Comparison of ENCODE assay signal across 1 cellular context in the genomic region with DNA sequence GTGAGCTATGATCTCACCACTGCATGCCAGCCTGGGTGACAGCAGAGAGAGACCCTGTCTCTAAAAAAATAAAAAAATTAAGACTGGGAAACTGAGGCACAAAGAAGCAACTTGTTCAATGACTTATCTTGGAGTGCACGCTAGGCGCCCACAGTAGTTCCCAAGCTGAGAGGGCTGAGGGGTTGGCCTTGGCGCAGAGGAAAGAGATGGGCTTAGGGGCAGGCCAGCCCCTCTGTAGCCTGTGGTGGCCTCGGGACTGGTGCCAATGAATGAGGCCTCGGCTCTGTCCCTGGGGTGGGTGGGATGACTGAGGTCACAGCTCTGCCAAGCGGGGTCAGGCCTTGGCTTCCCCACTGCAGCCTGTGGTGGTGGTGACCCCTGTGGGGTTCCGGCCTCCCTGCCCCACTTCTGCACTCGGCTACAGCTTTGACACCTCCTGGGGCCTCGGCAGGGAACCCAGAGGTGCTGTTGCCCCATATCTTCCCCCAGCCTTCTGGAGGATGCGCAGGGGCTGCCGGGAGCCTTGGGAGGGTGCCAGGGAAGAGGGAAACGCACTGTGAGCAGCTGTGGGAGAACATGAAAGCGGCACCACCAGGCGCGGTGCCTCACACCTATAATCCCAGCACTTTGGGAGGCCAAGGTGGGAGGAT.
TF ChIP-seq lines count a peak whose summit lies in the region.

No MANE protein-coding gene starts in this region.

TF ChIP-seq in H1, 55 proteins besides CTCF, POLR2A, EP300 and RAD21 (continued from another document):
- TF ChIP-seq, protein P1, sequence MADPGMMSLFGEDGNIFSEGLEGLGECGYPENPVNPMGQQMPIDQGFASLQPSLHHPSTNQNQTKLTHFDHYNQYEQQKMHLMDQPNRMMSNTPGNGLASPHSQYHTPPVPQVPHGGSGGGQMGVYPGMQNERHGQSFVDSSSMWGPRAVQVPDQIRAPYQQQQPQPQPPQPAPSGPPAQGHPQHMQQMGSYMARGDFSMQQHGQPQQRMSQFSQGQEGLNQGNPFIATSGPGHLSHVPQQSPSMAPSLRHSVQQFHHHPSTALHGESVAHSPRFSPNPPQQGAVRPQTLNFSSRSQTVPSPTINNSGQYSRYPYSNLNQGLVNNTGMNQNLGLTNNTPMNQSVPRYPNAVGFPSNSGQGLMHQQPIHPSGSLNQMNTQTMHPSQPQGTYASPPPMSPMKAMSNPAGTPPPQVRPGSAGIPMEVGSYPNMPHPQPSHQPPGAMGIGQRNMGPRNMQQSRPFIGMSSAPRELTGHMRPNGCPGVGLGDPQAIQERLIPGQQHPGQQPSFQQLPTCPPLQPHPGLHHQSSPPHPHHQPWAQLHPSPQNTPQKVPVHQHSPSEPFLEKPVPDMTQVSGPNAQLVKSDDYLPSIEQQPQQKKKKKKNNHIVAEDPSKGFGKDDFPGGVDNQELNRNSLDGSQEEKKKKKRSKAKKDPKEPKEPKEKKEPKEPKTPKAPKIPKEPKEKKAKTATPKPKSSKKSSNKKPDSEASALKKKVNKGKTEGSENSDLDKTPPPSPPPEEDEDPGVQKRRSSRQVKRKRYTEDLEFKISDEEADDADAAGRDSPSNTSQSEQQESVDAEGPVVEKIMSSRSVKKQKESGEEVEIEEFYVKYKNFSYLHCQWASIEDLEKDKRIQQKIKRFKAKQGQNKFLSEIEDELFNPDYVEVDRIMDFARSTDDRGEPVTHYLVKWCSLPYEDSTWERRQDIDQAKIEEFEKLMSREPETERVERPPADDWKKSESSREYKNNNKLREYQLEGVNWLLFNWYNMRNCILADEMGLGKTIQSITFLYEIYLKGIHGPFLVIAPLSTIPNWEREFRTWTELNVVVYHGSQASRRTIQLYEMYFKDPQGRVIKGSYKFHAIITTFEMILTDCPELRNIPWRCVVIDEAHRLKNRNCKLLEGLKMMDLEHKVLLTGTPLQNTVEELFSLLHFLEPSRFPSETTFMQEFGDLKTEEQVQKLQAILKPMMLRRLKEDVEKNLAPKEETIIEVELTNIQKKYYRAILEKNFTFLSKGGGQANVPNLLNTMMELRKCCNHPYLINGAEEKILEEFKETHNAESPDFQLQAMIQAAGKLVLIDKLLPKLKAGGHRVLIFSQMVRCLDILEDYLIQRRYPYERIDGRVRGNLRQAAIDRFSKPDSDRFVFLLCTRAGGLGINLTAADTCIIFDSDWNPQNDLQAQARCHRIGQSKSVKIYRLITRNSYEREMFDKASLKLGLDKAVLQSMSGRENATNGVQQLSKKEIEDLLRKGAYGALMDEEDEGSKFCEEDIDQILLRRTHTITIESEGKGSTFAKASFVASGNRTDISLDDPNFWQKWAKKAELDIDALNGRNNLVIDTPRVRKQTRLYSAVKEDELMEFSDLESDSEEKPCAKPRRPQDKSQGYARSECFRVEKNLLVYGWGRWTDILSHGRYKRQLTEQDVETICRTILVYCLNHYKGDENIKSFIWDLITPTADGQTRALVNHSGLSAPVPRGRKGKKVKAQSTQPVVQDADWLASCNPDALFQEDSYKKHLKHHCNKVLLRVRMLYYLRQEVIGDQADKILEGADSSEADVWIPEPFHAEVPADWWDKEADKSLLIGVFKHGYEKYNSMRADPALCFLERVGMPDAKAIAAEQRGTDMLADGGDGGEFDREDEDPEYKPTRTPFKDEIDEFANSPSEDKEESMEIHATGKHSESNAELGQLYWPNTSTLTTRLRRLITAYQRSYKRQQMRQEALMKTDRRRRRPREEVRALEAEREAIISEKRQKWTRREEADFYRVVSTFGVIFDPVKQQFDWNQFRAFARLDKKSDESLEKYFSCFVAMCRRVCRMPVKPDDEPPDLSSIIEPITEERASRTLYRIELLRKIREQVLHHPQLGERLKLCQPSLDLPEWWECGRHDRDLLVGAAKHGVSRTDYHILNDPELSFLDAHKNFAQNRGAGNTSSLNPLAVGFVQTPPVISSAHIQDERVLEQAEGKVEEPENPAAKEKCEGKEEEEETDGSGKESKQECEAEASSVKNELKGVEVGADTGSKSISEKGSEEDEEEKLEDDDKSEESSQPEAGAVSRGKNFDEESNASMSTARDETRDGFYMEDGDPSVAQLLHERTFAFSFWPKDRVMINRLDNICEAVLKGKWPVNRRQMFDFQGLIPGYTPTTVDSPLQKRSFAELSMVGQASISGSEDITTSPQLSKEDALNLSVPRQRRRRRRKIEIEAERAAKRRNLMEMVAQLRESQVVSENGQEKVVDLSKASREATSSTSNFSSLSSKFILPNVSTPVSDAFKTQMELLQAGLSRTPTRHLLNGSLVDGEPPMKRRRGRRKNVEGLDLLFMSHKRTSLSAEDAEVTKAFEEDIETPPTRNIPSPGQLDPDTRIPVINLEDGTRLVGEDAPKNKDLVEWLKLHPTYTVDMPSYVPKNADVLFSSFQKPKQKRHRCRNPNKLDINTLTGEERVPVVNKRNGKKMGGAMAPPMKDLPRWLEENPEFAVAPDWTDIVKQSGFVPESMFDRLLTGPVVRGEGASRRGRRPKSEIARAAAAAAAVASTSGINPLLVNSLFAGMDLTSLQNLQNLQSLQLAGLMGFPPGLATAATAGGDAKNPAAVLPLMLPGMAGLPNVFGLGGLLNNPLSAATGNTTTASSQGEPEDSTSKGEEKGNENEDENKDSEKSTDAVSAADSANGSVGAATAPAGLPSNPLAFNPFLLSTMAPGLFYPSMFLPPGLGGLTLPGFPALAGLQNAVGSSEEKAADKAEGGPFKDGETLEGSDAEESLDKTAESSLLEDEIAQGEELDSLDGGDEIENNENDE (IDR thresholded peaks at IDR 0.05; ENCODE audit: insufficient replicate concordance, low read length) = no peak
- TF ChIP-seq EZH2 (IDR thresholded peaks at IDR 0.05; ENCODE audit: low read depth, low read length, severe bottlenecking) = no peak
